19 cellular contexts compared by ENCODE assay signal in the genomic region with DNA sequence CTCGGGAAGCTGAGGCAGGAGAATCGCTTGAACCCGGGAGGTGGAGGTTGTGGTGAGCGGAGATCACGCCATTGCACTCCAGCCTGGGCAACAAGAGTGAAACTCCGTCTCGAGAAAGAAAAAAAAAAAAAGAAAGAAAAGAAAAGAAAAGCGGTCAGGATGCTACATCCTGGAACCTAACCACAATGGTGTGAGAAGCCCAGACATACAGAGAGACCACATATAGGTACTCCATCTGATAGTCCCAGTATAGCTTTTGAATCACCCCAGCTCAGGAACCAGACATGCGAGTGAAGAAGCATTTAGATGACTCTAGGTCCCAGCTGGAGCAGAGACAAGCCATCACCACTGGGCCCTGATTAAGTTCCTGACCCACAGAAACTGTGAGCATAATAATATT. TPM values are rescaled to one million over a fixed set of nuclear protein-coding genes. Genes with fewer than 3 reads are reported as not detected.
A peak's percentile ranks its signal among the peaks of the same experiment; 100 is the strongest.
DNase-seq lines count a peak whose midpoint lies in the region; ATAC-seq and TF ChIP-seq lines count a peak whose summit lies in the region.
"Had no signal": no experiment of that assay in that cellular context is flagged by ENCODE, and none has a peak within 500 bp of the region (broad histone marks: within the 10 kb centered on the region; RNA-seq: fewer than 3 reads in every experiment).

No MANE protein-coding gene starts in this region.

- H3K27ac Mint-ChIP-seq in T-helper 1 cell treated with Interleukin-12 subunit alpha and Interleukin-12 subunit beta and Interleukin-4 antibody, amounts not matched to agents 30 μg/mL and 1 μg/mL, for 36 hours, result peak overlapping the region; percentile 56
- H3K27ac Mint-ChIP-seq in chondrocyte (ENCODE audit: unreplicated experiment), result no peak overlapping the region
- H3K27ac Mint-ChIP-seq in stimulated activated naive CD8-positive, alpha-beta T cell treated with anti-CD3 and anti-CD28 coated beads, Interleukin-15, amount 100 ng/mL, for 72 hours, result peak overlapping the region in 1 of 2 donors; percentile 8
- H3K27ac Mint-ChIP-seq: CD14-positive monocyte had no signal

- peak; percentile 60 for ATAC-seq in stimulated activated naive CD8-positive, alpha-beta T cell treated with anti-CD3 and anti-CD28 coated beads, Interleukin-15, amount 100 ng/mL, for 72 hours
- no peak for ATAC-seq in GM18861 (IDR thresholded peaks at IDR 0.05; ENCODE audit: unreplicated experiment)
- ATAC-seq in GM21528 (IDR thresholded peaks at IDR 0.05; ENCODE audit: low FRiP score, unreplicated experiment), result no peak
- ATAC-seq: K562 had no signal

- no peaks in the 10 kb centered on the region for H3K9me3 Mint-ChIP-seq in T-helper 1 cell treated with Interleukin-12 subunit alpha and Interleukin-12 subunit beta and Interleukin-4 antibody, amounts not matched to agents 30 μg/mL and 1 μg/mL, for 36 hours
- no peaks in the 10 kb centered on the region for H3K9me3 Mint-ChIP-seq in chondrocyte (ENCODE audit: low read depth)
- no peaks in the 10 kb centered on the region for H3K9me3 Mint-ChIP-seq in stimulated activated naive CD8-positive, alpha-beta T cell treated with anti-CD3 and anti-CD28 coated beads, Interleukin-15, amount 100 ng/mL, for 72 hours
- H3K9me3 Mint-ChIP-seq: CD14-positive monocyte had no signal

- H3K4me3 Mint-ChIP-seq in T-helper 1 cell treated with Interleukin-12 subunit alpha and Interleukin-12 subunit beta and Interleukin-4 antibody, amounts not matched to agents 30 μg/mL and 1 μg/mL, for 36 hours, result no peak overlapping the region
- no peak overlapping the region for H3K4me3 Mint-ChIP-seq in chondrocyte (ENCODE audit: unreplicated experiment)
- no peak overlapping the region for H3K4me3 Mint-ChIP-seq in stimulated activated naive CD8-positive, alpha-beta T cell treated with anti-CD3 and anti-CD28 coated beads, Interleukin-15, amount 100 ng/mL, for 72 hours
- H3K4me3 Mint-ChIP-seq: CD14-positive monocyte had no signal

- H3K36me3 Mint-ChIP-seq in T-helper 1 cell treated with Interleukin-12 subunit alpha and Interleukin-12 subunit beta and Interleukin-4 antibody, amounts not matched to agents 30 μg/mL and 1 μg/mL, for 36 hours (ENCODE audit: low read depth), result no peaks in the 10 kb centered on the region
- peaks cover 2% of the 10 kb centered on the region for H3K36me3 Mint-ChIP-seq in chondrocyte (ENCODE audit: low read depth)
- H3K36me3 Mint-ChIP-seq: CD14-positive monocyte had no signal

- H3K4me1 Mint-ChIP-seq in T-helper 1 cell treated with Interleukin-12 subunit alpha and Interleukin-12 subunit beta and Interleukin-4 antibody, amounts not matched to agents 30 μg/mL and 1 μg/mL, for 36 hours (ENCODE audit: low read depth), result peaks cover 29% of the 10 kb centered on the region
- peaks cover 6% of the 10 kb centered on the region for H3K4me1 Mint-ChIP-seq in chondrocyte (ENCODE audit: low read depth)
- peaks cover 23% of the 10 kb centered on the region for H3K4me1 Mint-ChIP-seq in stimulated activated naive CD8-positive, alpha-beta T cell treated with anti-CD3 and anti-CD28 coated beads, Interleukin-15, amount 100 ng/mL, for 72 hours
- H3K4me1 Mint-ChIP-seq: CD14-positive monocyte had no signal

- no peak for TF ChIP-seq CTCF in chondrocyte (IDR thresholded peaks at IDR 0.05)

- H3K27me3 Mint-ChIP-seq in T-helper 1 cell treated with Interleukin-12 subunit alpha and Interleukin-12 subunit beta and Interleukin-4 antibody, amounts not matched to agents 30 μg/mL and 1 μg/mL, for 36 hours (ENCODE audit: low read depth), result peaks cover 3% of the 10 kb centered on the region
- peaks cover 46% of the 10 kb centered on the region for H3K27me3 Mint-ChIP-seq in chondrocyte (ENCODE audit: low read depth)
- H3K27me3 Mint-ChIP-seq in stimulated activated naive CD8-positive, alpha-beta T cell treated with anti-CD3 and anti-CD28 coated beads, Interleukin-15, amount 100 ng/mL, for 72 hours, result no peaks in the 10 kb centered on the region

- DNase-seq in activated effector memory CD4-positive, alpha-beta T cell treated with anti-CD3 and anti-CD28 coated beads, Interleukin-2, amount 50 U/mL, for 16 hours, result peak; percentile 4
- no peak for DNase-seq in activated effector memory CD4-positive, alpha-beta T cell treated with Interleukin-2 at 50 U/mL for 16 hours
- peak; percentile 20 for DNase-seq in chondrocyte (ENCODE audit: low spot score)
- no peak for DNase-seq in stimulated activated naive CD8-positive, alpha-beta T cell treated with anti-CD3 and anti-CD28 coated beads, Interleukin-15, amount 100 ng/mL, for 72 hours
- DNase-seq: GOT3, NCI-H1092, NCI-H1694, NCI-H2107, NCI-H226, NCI-H526 had no signal

RNA-seq across cellular contexts. Expression of gene IFNL1, which starts 3.2 kb away (rescaled TPM):
- not detected in 3 replicates for total RNA-seq in chondrocyte
- total RNA-seq: A673, K562, M059J, OCI-LY7, RPMI7951 had no signal

RNA-seq across cellular contexts. Expression of gene LRFN1, which starts 21.3 kb away (rescaled TPM):
- total RNA-seq in chondrocyte, result 1.7 to 2.0 TPM (median 1.7 TPM) in 3 replicates

RNA-seq across cellular contexts. Expression of gene IFNL2, which starts 31.2 kb away (rescaled TPM):
- not detected in 3 replicates for total RNA-seq in chondrocyte
- total RNA-seq: A673, K562, M059J, OCI-LY7, RPMI7951 had no signal

RNA-seq across cellular contexts. Expression of gene GMFG, which starts 36.4 kb away (rescaled TPM):
- total RNA-seq in chondrocyte, result not detected in 3 replicates
- total RNA-seq: A673 had no signal

RNA-seq across cellular contexts. Expression of gene SAMD4B, which starts 42.8 kb away (rescaled TPM):
- total RNA-seq in chondrocyte, result 77.3 to 82.9 TPM (median 81.1 TPM) in 3 replicates

Comparison
In these comparisons a context has a peak if more than half of its experiments do, and no peak if none do; other contexts are left out.
1. DNase-seq: peak in activated effector memory CD4-positive, alpha-beta T cell treated with anti-CD3 and anti-CD28 coated beads, Interleukin-2, amount 50 U/mL, for 16 hours (single experiment) and chondrocyte (single experiment); none in activated effector memory CD4-positive, alpha-beta T cell treated with Interleukin-2 at 50 U/mL for 16 hours (single experiment) and stimulated activated naive CD8-positive, alpha-beta T cell treated with anti-CD3 and anti-CD28 coated beads, Interleukin-15, amount 100 ng/mL, for 72 hours (0 of 2).